17 cellular contexts compared by ENCODE assay signal in the genomic region with DNA sequence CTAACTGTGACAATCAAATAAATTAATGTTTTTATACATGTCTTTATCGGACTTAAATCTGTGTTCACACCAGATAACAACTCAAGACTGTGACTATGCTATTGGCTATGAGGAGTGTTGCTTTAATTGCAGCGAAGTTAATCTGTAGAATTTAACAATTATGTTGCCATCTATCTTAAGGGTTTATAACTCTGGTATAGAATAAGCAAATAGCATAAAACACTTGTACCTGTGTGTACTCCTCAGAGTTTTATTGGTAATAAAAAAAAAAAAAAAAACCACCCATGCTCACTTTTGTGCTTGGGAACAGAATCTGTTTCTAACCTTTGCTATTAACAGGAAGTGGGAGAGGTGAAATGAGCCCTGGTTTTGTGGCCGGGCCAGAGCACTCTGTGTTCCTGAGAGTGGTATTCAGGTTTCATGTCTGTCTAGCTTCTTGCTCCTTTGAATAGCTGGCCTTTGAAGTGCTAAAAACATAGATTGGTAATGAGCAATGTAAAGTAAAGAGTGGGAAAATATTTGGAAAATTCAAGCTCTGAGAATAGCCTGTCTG. TPM values are rescaled to one million over a fixed set of nuclear protein-coding genes. Genes with fewer than 3 reads are reported as not detected.
DNase-seq lines count a peak whose midpoint lies in the region; TF ChIP-seq lines count a peak whose summit lies in the region.
"Had no signal": no experiment of that assay in that cellular context is flagged by ENCODE, and none has a peak within 500 bp of the region (broad histone marks: within the 10 kb centered on the region; RNA-seq: fewer than 3 reads in every experiment).

No MANE protein-coding gene starts in this region.

- TF ChIP-seq CTCF in transverse colon (IDR thresholded peaks at IDR 0.05), result no peak
- no peak for TF ChIP-seq CTCF in Calu3 (IDR thresholded peaks at IDR 0.05; ENCODE audit: unreplicated experiment)

- H3K4me1 Mint-ChIP-seq in Calu3 (ENCODE audit: low read depth, unreplicated experiment), result peaks cover 10% of the 10 kb centered on the region

- in situ Hi-C loops in transverse colon (cut with MboI; ENCODE audit: low pct_ligation_motif_present in 1 of 4, low pct_unique_long_range_greater_than_20kb in 1 of 4, low sequenced_read_pairs in 3 of 4), result no loop called here

- H3K27ac Mint-ChIP-seq in Calu3 (ENCODE audit: unreplicated experiment), result no peak overlapping the region
- H3K27ac Mint-ChIP-seq: activated CD8-positive, alpha-beta memory T cell treated with anti-CD3 and anti-CD28 coated beads, Interleukin-2, amount 10 ng/mL, durations not matched to agents 7 days and 5 days had no signal

- no peaks in the 10 kb centered on the region for H3K36me3 Mint-ChIP-seq in Calu3 (ENCODE audit: insufficient read depth, unreplicated experiment)
- H3K36me3 Mint-ChIP-seq: activated CD8-positive, alpha-beta memory T cell treated with anti-CD3 and anti-CD28 coated beads, Interleukin-2, amount 10 ng/mL, durations not matched to agents 7 days and 5 days had no signal

- H3K4me3 Mint-ChIP-seq in Calu3 (ENCODE audit: low read depth, unreplicated experiment), result no peak overlapping the region
- H3K4me3 Mint-ChIP-seq: activated CD8-positive, alpha-beta memory T cell treated with anti-CD3 and anti-CD28 coated beads, Interleukin-2, amount 10 ng/mL, durations not matched to agents 7 days and 5 days had no signal

- intact Hi-C loops in transverse colon (cut with DNase I; ENCODE audit: low total_unique reads) (no loop called here), Calu3 (cut with micrococcal nuclease; ENCODE audit: unreplicated experiment) (no loop called here)

- H3K4me3 ChIP-seq in transverse colon, result peak overlapping the region in 1 of 4 donors; percentile 18
- H3K4me3 ChIP-seq: ovary had no signal

- H3K27me3 Mint-ChIP-seq in Calu3 (ENCODE audit: unreplicated experiment), result no peaks in the 10 kb centered on the region
- H3K27me3 Mint-ChIP-seq: activated CD8-positive, alpha-beta memory T cell treated with anti-CD3 and anti-CD28 coated beads, Interleukin-2, amount 10 ng/mL, durations not matched to agents 7 days and 5 days had no signal

- no TSS peak for BruUV-seq in Calu3 (replicated peaks; lab: Mats Ljungman, UMichigan)

- WGBS in transverse colon (ENCODE audit: low coverage in 1 of 2), 2 donors, result 35 to 66% methylated on average over 3 of the region's 3 CpGs

- no peaks in the 10 kb centered on the region for H3K27me3 ChIP-seq in transverse colon
- H3K27me3 ChIP-seq: ovary had no signal

- peak overlapping the region; percentile 76 to 82 (median 78) for H3K27ac ChIP-seq in transverse colon
- H3K27ac ChIP-seq: ovary had no signal

- no peaks in the 10 kb centered on the region for H3K36me3 ChIP-seq in transverse colon
- H3K36me3 ChIP-seq: ovary had no signal

- peak; percentile 22 for TF ChIP-seq POLR2A in transverse colon (IDR thresholded peaks at IDR 0.05)

- CTCF ChIA-PET in Calu3 (lab: Charles Lee), result interaction anchor here (0.6 kb wide), 1 partner anchor 32 kb away, joined by 3 read pairs; no protein-coding TSS in a partner anchor

- H3K9me3 ChIP-seq in transverse colon, result no peaks in the 10 kb centered on the region
- H3K9me3 ChIP-seq: ovary had no signal

- no peaks in the 10 kb centered on the region for H3K9me3 Mint-ChIP-seq in Calu3 (ENCODE audit: low read depth, unreplicated experiment)

- peaks cover 4 to 66% (median 44%) of the 10 kb centered on the region in 4 donors for H3K4me1 ChIP-seq in transverse colon

- DNase-seq in NK-92 treated with Interleukin-12 subunit alpha and Interleukin-12 subunit beta, amount 100 ng/mL, for 24 hours (lab: John Stamatoyannopoulos, UW), result peak; percentile 25
- DNase-seq in NK-92 (lab: John Stamatoyannopoulos, UW; ENCODE audit: unreplicated experiment), result no peak
- DNase-seq in astrocyte of the hippocampus (ENCODE audit: low read depth, low spot score), result peak; percentile 54
- peak; percentile 92 for DNase-seq in islet precursor cell
- DNase-seq in transverse colon, result peak; percentile 74
- no peak for DNase-seq in NCI-H146 (lab: John Stamatoyannopoulos, UW)
- DNase-seq in Calu3, result no peak
- DNase-seq in T-helper 2 cell, result no peak
- DNase-seq: 8988T; activated CD4-positive, CD25-positive, alpha-beta regulatory T cell treated with anti-CD3 and anti-CD28 coated beads, Interleukin-2, amount 50 U/mL, for 72 hours; activated CD8-positive, alpha-beta memory T cell treated with anti-CD3 and anti-CD28 coated beads, Interleukin-2, amount 10 ng/mL, durations not matched to agents 7 days and 5 days; GDM1; Karpas-422; NCI-H446 treated with DMSO at 0.1 percent for 48 hours; ovary had no signal

- no peak for TF ChIP-seq EP300 in transverse colon (IDR thresholded peaks at IDR 0.05; ENCODE audit: low read depth)

RNA-seq across cellular contexts. Expression of a gene that starts 53.1 kb away (rescaled TPM):
- total RNA-seq in transverse colon (100 to 1,000 TPM in 3 of 4 donors, 10 to 100 TPM in 1; 51.3 to 150 (median 114) TPM), Calu3 (2022) (19.6 and 19.9 TPM in 2 replicates)
- total RNA-seq: activated CD8-positive, alpha-beta memory T cell treated with anti-CD3 and anti-CD28 coated beads, Interleukin-2, amount 10 ng/mL, durations not matched to agents 7 days and 5 days; OCI-LY7; T-helper 2 cell treated with Interferon-gamma antibody and Interleukin-4, amounts not matched to agents 100 ng/mL and 5 ng/mL, for 36 hours had no signal

Comparison
In these comparisons a context has a peak if more than half of its experiments do, and no peak if none do; other contexts are left out.
1. DNase-seq: peak in NK-92 treated with Interleukin-12 subunit alpha and Interleukin-12 subunit beta, amount 100 ng/mL, for 24 hours (single experiment), astrocyte of the hippocampus (single experiment), islet precursor cell (single experiment) and transverse colon (single experiment); none in NK-92 (single experiment), NCI-H146 (single experiment), Calu3 (single experiment) and T-helper 2 cell (0 of 5).